Comparison of ENCODE assay signal across 8 cellular contexts in genomic region chr15:66153549-66154415, GRCh38.
DNase-seq lines count a peak whose midpoint lies in the region; ATAC-seq and TF ChIP-seq lines count a peak whose summit lies in the region.

No MANE protein-coding gene starts in this region.

- BruUV-seq in MCF 10A (replicated peaks; lab: Mats Ljungman, UMichigan), result no TSS peak

- no peaks in the 10 kb centered on the region for H3K4me1 Mint-ChIP-seq in progenitor cell of endocrine pancreas (ENCODE audit: low read depth)
- no peaks in the 10 kb centered on the region for H3K4me1 Mint-ChIP-seq in MCF 10A (ENCODE audit: insufficient read depth, unreplicated experiment)
- no peaks in the 10 kb centered on the region for H3K4me1 Mint-ChIP-seq in activated naive CD8-positive, alpha-beta T cell treated with anti-CD3 and anti-CD28 coated beads, Interleukin-2, amount 50 U/mL, for 24 hours

- POLR2A ChIA-PET in MCF 10A (lab: Yijun Ruan, JAX), result no interaction called here

- H3K27ac Mint-ChIP-seq in progenitor cell of endocrine pancreas (no peak overlapping the region), MCF 10A (ENCODE audit: low read depth, unreplicated experiment) (no peak overlapping the region)
- no peak overlapping the region for H3K27ac Mint-ChIP-seq in activated naive CD8-positive, alpha-beta T cell treated with anti-CD3 and anti-CD28 coated beads, Interleukin-2, amount 50 U/mL, for 24 hours

- peaks cover 31% of the 10 kb centered on the region for H3K27me3 Mint-ChIP-seq in progenitor cell of endocrine pancreas
- H3K27me3 Mint-ChIP-seq in MCF 10A (ENCODE audit: insufficient read depth, unreplicated experiment), result peaks cover 92% of the 10 kb centered on the region
- peaks cover 4% of the 10 kb centered on the region for H3K27me3 Mint-ChIP-seq in activated naive CD8-positive, alpha-beta T cell treated with anti-CD3 and anti-CD28 coated beads, Interleukin-2, amount 50 U/mL, for 24 hours

- TF ChIP-seq CTCF in progenitor cell of endocrine pancreas (IDR thresholded peaks at IDR 0.05; ENCODE audit: unreplicated experiment) (no peak), MCF 10A (IDR thresholded peaks at IDR 0.05; ENCODE audit: unreplicated experiment) (no peak)

- intact Hi-C loops in MCF 10A (cut with micrococcal nuclease), result no loop called here

- peak; percentile 72 for ATAC-seq in GM18907 (IDR thresholded peaks at IDR 0.05; ENCODE audit: unreplicated experiment)
- peak; percentile 60 for ATAC-seq in HG02610 (IDR thresholded peaks at IDR 0.05; ENCODE audit: unreplicated experiment)
- no peak for ATAC-seq in activated naive CD8-positive, alpha-beta T cell treated with anti-CD3 and anti-CD28 coated beads, Interleukin-2, amount 50 U/mL, for 24 hours

- DNase-seq in NCI-H1105 treated with DMSO at 0.1 percent for 48 hours (lab: John Stamatoyannopoulos, UW) (peak; percentile 98), glomerular visceral epithelial cell (ENCODE audit: extremely low spot score) (peak; percentile 2), epidermal melanocyte (ENCODE audit: insufficient read length, low spot score) (no peak), progenitor cell of endocrine pancreas (ENCODE audit: low spot score, unreplicated experiment) (no peak), MCF 10A (ENCODE audit: unreplicated experiment) (no peak)
- no peak for DNase-seq in activated naive CD8-positive, alpha-beta T cell treated with anti-CD3 and anti-CD28 coated beads, Interleukin-2, amount 50 U/mL, for 24 hours

- CTCF ChIA-PET in MCF 10A (lab: Yijun Ruan, JAX), result interaction anchor here (0.6 to 0.8 kb wide), 2 partner anchors 7 to 13 kb away, joined by 3 to 4 read pairs; no protein-coding TSS in a partner anchor

- no peaks in the 10 kb centered on the region for H3K9me3 Mint-ChIP-seq in progenitor cell of endocrine pancreas (ENCODE audit: low read depth)
- no peaks in the 10 kb centered on the region for H3K9me3 Mint-ChIP-seq in MCF 10A (ENCODE audit: unreplicated experiment)
- H3K9me3 Mint-ChIP-seq in activated naive CD8-positive, alpha-beta T cell treated with anti-CD3 and anti-CD28 coated beads, Interleukin-2, amount 50 U/mL, for 24 hours, result no peaks in the 10 kb centered on the region

- H3K36me3 Mint-ChIP-seq in progenitor cell of endocrine pancreas (ENCODE audit: insufficient read depth) (no peaks in the 10 kb centered on the region), MCF 10A (ENCODE audit: insufficient read depth, unreplicated experiment) (no peaks in the 10 kb centered on the region)
- no peaks in the 10 kb centered on the region for H3K36me3 Mint-ChIP-seq in activated naive CD8-positive, alpha-beta T cell treated with anti-CD3 and anti-CD28 coated beads, Interleukin-2, amount 50 U/mL, for 24 hours (ENCODE audit: low read depth)

- no peak overlapping the region for H3K4me3 Mint-ChIP-seq in progenitor cell of endocrine pancreas (ENCODE audit: low read depth)
- no peak overlapping the region for H3K4me3 Mint-ChIP-seq in MCF 10A (ENCODE audit: unreplicated experiment)
- H3K4me3 Mint-ChIP-seq in activated naive CD8-positive, alpha-beta T cell treated with anti-CD3 and anti-CD28 coated beads, Interleukin-2, amount 50 U/mL, for 24 hours, result no peak overlapping the region

Comparison
In these comparisons a context has a peak if more than half of its experiments do, and no peak if none do; other contexts are left out.
1. DNase-seq: peak in NCI-H1105 treated with DMSO at 0.1 percent for 48 hours (single experiment) and glomerular visceral epithelial cell (single experiment); none in epidermal melanocyte (single experiment), progenitor cell of endocrine pancreas (single experiment), MCF 10A (single experiment) and activated naive CD8-positive, alpha-beta T cell treated with anti-CD3 and anti-CD28 coated beads, Interleukin-2, amount 50 U/mL, for 24 hours (single experiment).